18 cellular contexts compared by ENCODE assay signal in the genomic region with DNA sequence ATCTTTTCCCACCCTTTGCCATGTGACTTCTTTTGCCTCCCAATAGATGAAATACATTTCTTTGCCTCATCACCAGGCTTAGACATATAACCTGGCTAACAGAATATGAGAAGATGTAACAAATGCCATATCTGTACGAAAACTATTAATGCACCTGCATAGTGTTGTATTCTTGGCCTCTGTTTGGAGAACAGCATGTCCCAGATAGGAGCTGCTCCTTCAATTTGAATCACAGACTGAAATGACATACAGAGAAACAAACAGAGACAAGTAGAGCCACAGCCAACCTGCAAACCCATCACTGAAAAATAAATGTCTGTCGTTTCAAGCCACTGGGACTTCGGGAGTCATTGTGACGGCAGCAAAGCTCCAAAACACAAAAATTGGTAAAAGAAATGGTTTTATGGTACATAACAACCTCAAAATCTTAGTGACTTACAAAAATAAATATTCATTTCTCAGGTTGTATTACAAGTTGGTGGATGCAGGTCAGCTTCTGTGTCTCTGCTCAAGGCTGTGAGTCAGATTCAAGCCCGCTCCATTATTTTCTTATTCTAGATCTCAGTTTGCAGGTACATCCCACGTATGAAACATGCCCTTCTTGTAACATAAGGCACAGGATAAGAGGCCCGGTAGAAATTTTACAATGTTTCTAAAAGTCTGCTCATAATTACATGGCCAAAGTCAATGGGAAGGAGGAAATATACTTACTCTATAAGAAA.
"Had no signal": no experiment of that assay in that cellular context is flagged by ENCODE, and none has a peak within 500 bp of the region (broad histone marks: within the 10 kb centered on the region; RNA-seq: fewer than 3 reads in every experiment).

No MANE protein-coding gene starts in this region.

- H3K36me3 ChIP-seq: SJCRH30 had no signal

- H3K27me3 ChIP-seq: SJCRH30 had no signal

- H3K4me1 ChIP-seq: SJCRH30 had no signal

- H3K9me3 ChIP-seq: SJCRH30 had no signal

- H3K27ac ChIP-seq: HL-60, KMS-11, SJCRH30 had no signal

- DNase-seq: Kasumi-1, MM.1S, NCI-H1092 treated with DMSO at 0.1 percent for 48 hours, NCI-H187, NCI-H2029, NCI-H2081 treated with DMSO at 0.1 percent for 48 hours, NCI-H2171, NCI-H226, NCI-H446, NCI-H510A, NCI-H524 treated with DMSO at 0.1 percent for 48 hours, NCI-H774, RPMI8226, SHP77 treated with DMSO at 0.1 percent for 48 hours, SJCRH30 had no signal

- H3K4me3 ChIP-seq: K562, SJCRH30 had no signal

- ATAC-seq: K562 had no signal
